Comparison of ENCODE assay signal across 21 cellular contexts in genomic region chr17:31147507-31148202, GRCh38. TPM values are rescaled to one million over a fixed set of nuclear protein-coding genes. Genes with fewer than 3 reads are reported as not detected.
DNase-seq lines count a peak whose midpoint lies in the region; ATAC-seq and TF ChIP-seq lines count a peak whose summit lies in the region.
"Had no signal": no experiment of that assay in that cellular context is flagged by ENCODE, and none has a peak within 500 bp of the region (broad histone marks: within the 10 kb centered on the region; RNA-seq: fewer than 3 reads in every experiment).

No MANE protein-coding gene starts in this region.

- no peak overlapping the region for H3K4me3 Mint-ChIP-seq in mesothelial cell of epicardium
- H3K4me3 Mint-ChIP-seq: activated T-cell treated with anti-CD3 and anti-CD28 coated beads, Interleukin-2, amount 50 U/mL, for 72 hours had no signal

- H3K36me3 ChIP-seq in esophagus squamous epithelium, result peaks cover 0 to 6% (median 0%) of the 10 kb centered on the region in 3 donors
- H3K36me3 ChIP-seq: ovary, transverse colon had no signal

- no peak overlapping the region for H3K27ac ChIP-seq in esophagus squamous epithelium
- H3K27ac ChIP-seq: lower lobe of right lung, ovary, PC-9, transverse colon had no signal

- H3K4me3 ChIP-seq in choroid plexus epithelial cell (ENCODE audit: low read depth, low read length), result no peak overlapping the region
- H3K4me3 ChIP-seq in esophagus squamous epithelium, result no peak overlapping the region
- H3K4me3 ChIP-seq: body of pancreas, lower lobe of right lung, ovary, PC-9, transverse colon had no signal

- no peak for TF ChIP-seq POLR2A in esophagus squamous epithelium (IDR thresholded peaks at IDR 0.05)

- no peaks in the 10 kb centered on the region for H3K27me3 ChIP-seq in esophagus squamous epithelium
- H3K27me3 ChIP-seq: body of pancreas, ovary, transverse colon had no signal

- WGBS in esophagus squamous epithelium, 2 donors, result 63 to 69% methylated on average over 3 of the region's 3 CpGs

- no peaks in the 10 kb centered on the region for H3K27me3 Mint-ChIP-seq in mesothelial cell of epicardium (ENCODE audit: low read depth)

- H3K4me1 ChIP-seq in esophagus squamous epithelium, result no peaks in the 10 kb centered on the region
- H3K4me1 ChIP-seq: lower lobe of right lung, transverse colon had no signal

- no peaks in the 10 kb centered on the region for H3K9me3 ChIP-seq in esophagus squamous epithelium
- H3K9me3 ChIP-seq: body of pancreas, ovary, transverse colon had no signal

- peak overlapping the region; percentile 77 for H3K27ac Mint-ChIP-seq in mesothelial cell of epicardium
- H3K27ac Mint-ChIP-seq: activated naive CD4-positive, alpha-beta T cell treated with anti-CD3 and anti-CD28 coated beads, Interleukin-2, amount 50 U/mL, for 72 hours; activated T-cell treated with anti-CD3 and anti-CD28 coated beads, Interleukin-2, amount 50 U/mL, for 72 hours had no signal

- peak; percentile 47 for DNase-seq in EL
- DNase-seq in NCI-H69 (lab: John Stamatoyannopoulos, UW), result peak; percentile 12
- DNase-seq in choroid plexus epithelial cell (ENCODE audit: low read depth), result peak; percentile 52
- DNase-seq in mesothelial cell of epicardium (ENCODE audit: low spot score in 2 of 2, unreplicated experiment in 2 of 2), result no peak
- no peak for DNase-seq in activated CD8-positive, alpha-beta memory T cell treated with anti-CD3 and anti-CD28 coated beads, Interleukin-2, amount 50 U/mL, for 48 hours
- no peak for DNase-seq in esophagus squamous epithelium (lab: John Stamatoyannopoulos, UW)
- no peak for DNase-seq in DMS153 (lab: John Stamatoyannopoulos, UW)
- DNase-seq: activated T-cell treated with anti-CD3 and anti-CD28 coated beads, Interleukin-2, amount 50 U/mL, for 72 hours; body of pancreas; head of caudate nucleus; lower lobe of right lung; NCI-H1436 treated with DMSO at 0.1 percent for 48 hours; NCI-H748 treated with DMSO at 0.1 percent for 48 hours; ovary; PC-9; stimulated activated naive CD8-positive, alpha-beta T cell treated with anti-CD3 and anti-CD28 coated beads, Interleukin-15, Interleukin-2, amounts not matched to agents 100 U/mL and 50 U/mL, for 24 hours; transverse colon had no signal

- intact Hi-C loops in esophagus squamous epithelium (cut with DNase I), result no loop called here

- TF ChIP-seq CTCF in choroid plexus epithelial cell (conservative IDR thresholded peaks at IDR 0.05; ENCODE audit: low read depth, low read length) (no peak), mesothelial cell of epicardium (IDR thresholded peaks at IDR 0.05; ENCODE audit: unreplicated experiment) (no peak), esophagus squamous epithelium (IDR thresholded peaks at IDR 0.05) (no peak)

- no peak for ATAC-seq in HG03460 (IDR thresholded peaks at IDR 0.05; ENCODE audit: unreplicated experiment)
- ATAC-seq: activated naive CD4-positive, alpha-beta T cell treated with anti-CD3 and anti-CD28 coated beads, Interleukin-2, amount 50 U/mL, for 72 hours; activated T-cell treated with anti-CD3 and anti-CD28 coated beads, Interleukin-2, amount 50 U/mL, for 72 hours; body of pancreas; esophagus mucosa; lower lobe of right lung; sciatic nerve; stimulated activated naive CD8-positive, alpha-beta T cell treated with anti-CD3 and anti-CD28 coated beads, Interleukin-15, Interleukin-2, amounts not matched to agents 100 U/mL and 50 U/mL, for 24 hours had no signal

- H3K4me1 Mint-ChIP-seq in mesothelial cell of epicardium, result peaks cover 13% of the 10 kb centered on the region

- peaks cover 32% of the 10 kb centered on the region for H3K36me3 Mint-ChIP-seq in mesothelial cell of epicardium
- H3K36me3 Mint-ChIP-seq: activated naive CD4-positive, alpha-beta T cell treated with anti-CD3 and anti-CD28 coated beads, Interleukin-2, amount 50 U/mL, for 72 hours had no signal

- H3K9me3 Mint-ChIP-seq in mesothelial cell of epicardium, result peaks cover 7% of the 10 kb centered on the region

RNA-seq across cellular contexts. Expression of gene NF1, which starts 52.9 kb away (rescaled TPM):
- total RNA-seq in mesothelial cell of epicardium (91.9 to 104 TPM (median 94.5 TPM) in 3 replicates), esophagus squamous epithelium (10 to 100 TPM; 15.6 to 48.4 (median 26.9) TPM)

Comparison
In these comparisons a context has a peak if more than half of its experiments do, and no peak if none do; other contexts are left out.
1. DNase-seq: peak in EL (single experiment), NCI-H69 (single experiment) and choroid plexus epithelial cell (single experiment); none in mesothelial cell of epicardium (0 of 2), activated CD8-positive, alpha-beta memory T cell treated with anti-CD3 and anti-CD28 coated beads, Interleukin-2, amount 50 U/mL, for 48 hours (single experiment), esophagus squamous epithelium (single experiment) and DMS153 (single experiment).